In the genomic region with DNA sequence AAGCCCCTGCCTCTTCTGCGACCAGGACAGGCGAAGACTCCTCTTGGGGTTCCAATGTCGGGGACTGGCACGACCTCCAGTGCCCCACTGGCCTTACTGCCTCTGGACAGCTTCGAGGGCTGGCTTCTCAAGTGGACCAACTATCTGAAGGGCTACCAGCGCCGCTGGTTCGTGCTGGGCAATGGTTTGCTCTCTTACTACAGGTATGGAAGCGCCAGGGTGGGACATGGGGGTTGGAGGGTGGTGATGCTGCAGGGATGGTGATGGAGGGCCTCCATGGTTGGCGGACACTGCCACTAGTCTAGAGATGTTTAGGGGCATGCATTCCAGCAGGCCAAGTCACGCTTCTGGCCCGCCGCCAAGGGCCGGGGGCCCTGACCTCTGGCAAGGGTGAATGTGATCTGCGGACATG, we compare ENCODE assay signal across 8 cellular contexts. TPM values are rescaled to one million over a fixed set of nuclear protein-coding genes. Genes with fewer than 3 reads are reported as not detected.
DNase-seq lines count a peak whose midpoint lies in the region; ATAC-seq, FAIRE-seq and TF ChIP-seq lines count a peak whose summit lies in the region.

No MANE protein-coding gene starts in this region.

- TF ChIP-seq CTCF in GM13976 (IDR thresholded peaks at IDR 0.05; ENCODE audit: borderline replicate concordance, control extremely low read depth, extremely low read depth, insufficient read depth, missing control alignments) (no peak), right atrium auricular region (IDR thresholded peaks at IDR 0.05) (no peak)

- ATAC-seq in activated T-cell treated with anti-CD3 and anti-CD28 coated beads, Interleukin-2, amount 50 U/mL, for 72 hours (replicated peaks in 1 of 2), result no peak
- ATAC-seq in GM18858 (IDR thresholded peaks at IDR 0.05; ENCODE audit: unreplicated experiment), result no peak

- peaks cover 31% of the 10 kb centered on the region for H3K27me3 Mint-ChIP-seq in activated T-cell treated with anti-CD3 and anti-CD28 coated beads, Interleukin-2, amount 50 U/mL, for 72 hours (ENCODE audit: low read depth)

- H3K27ac ChIP-seq in right atrium auricular region, result peak overlapping the region in 1 of 2 donors; percentile 67
- no peak overlapping the region for H3K27ac ChIP-seq in rectal smooth muscle tissue (ENCODE audit: low read depth, low read length)

- peak overlapping the region; percentile 68 for H3K9ac ChIP-seq in rectal smooth muscle tissue (ENCODE audit: low read length)

- no peaks in the 10 kb centered on the region for H3K36me3 ChIP-seq in right atrium auricular region
- H3K36me3 ChIP-seq in rectal smooth muscle tissue (ENCODE audit: control insufficient read depth, insufficient read depth, low read length), result no peaks in the 10 kb centered on the region

- in situ Hi-C loops in GM13976 (cut with MboI; ENCODE audit: low sequenced_read_pairs, unreplicated experiment), result no loop called here

- no peak overlapping the region for H3K27ac Mint-ChIP-seq in activated T-cell treated with anti-CD3 and anti-CD28 coated beads, Interleukin-2, amount 50 U/mL, for 72 hours

- H3K4me3 Mint-ChIP-seq in activated T-cell treated with anti-CD3 and anti-CD28 coated beads, Interleukin-2, amount 50 U/mL, for 72 hours, result peak overlapping the region; percentile 70 to 77

- DNase-seq in GM13976 (ENCODE audit: low spot score), result peak; percentile 27
- DNase-seq in activated T-cell treated with anti-CD3 and anti-CD28 coated beads, Interleukin-2, amount 50 U/mL, for 72 hours, result no peak
- DNase-seq in right atrium auricular region (ENCODE audit: low spot score), result no peak
- no peak for DNase-seq in GM12892 (ENCODE audit: insufficient read length)
- DNase-seq in A172 (ENCODE audit: low spot score), result no peak
- DNase-seq in T-helper 9 cell, result no peak

- H3K9me3 Mint-ChIP-seq in activated T-cell treated with anti-CD3 and anti-CD28 coated beads, Interleukin-2, amount 50 U/mL, for 72 hours, result no peaks in the 10 kb centered on the region

- no peak for TF ChIP-seq POLR2A in GM12892 (IDR thresholded peaks at IDR 0.05; ENCODE audit: low read depth, low read length)

- peaks cover 13% of the 10 kb centered on the region for H3K4me1 Mint-ChIP-seq in activated T-cell treated with anti-CD3 and anti-CD28 coated beads, Interleukin-2, amount 50 U/mL, for 72 hours (ENCODE audit: low read depth)

- H3K9me3 ChIP-seq in right atrium auricular region, result no peaks in the 10 kb centered on the region

- H3K27me3 ChIP-seq in right atrium auricular region, result no peaks in the 10 kb centered on the region
- peaks cover 3% of the 10 kb centered on the region for H3K27me3 ChIP-seq in rectal smooth muscle tissue (ENCODE audit: control insufficient read depth, insufficient read depth, low read length)

- FAIRE-seq in GM12892 (lab: Jason Lieb, UNC), result no peak

- peak overlapping the region; percentile 55 to 65 for H3K4me3 ChIP-seq in right atrium auricular region
- peak overlapping the region; percentile 86 for H3K4me3 ChIP-seq in rectal smooth muscle tissue (ENCODE audit: low read length)

- no peaks in the 10 kb centered on the region for H3K36me3 Mint-ChIP-seq in activated T-cell treated with anti-CD3 and anti-CD28 coated beads, Interleukin-2, amount 50 U/mL, for 72 hours (ENCODE audit: insufficient read depth in 2 of 2)

- H3K4me1 ChIP-seq in right atrium auricular region (peaks cover 0 to 15% of the 10 kb centered on the region in 2 donors), rectal smooth muscle tissue (ENCODE audit: control insufficient read depth, insufficient read depth, low read length) (peaks cover 6% of the 10 kb centered on the region)

RNA-seq across cellular contexts. Expression of gene OSBP2, which starts 0.7 kb away (rescaled TPM):
- total RNA-seq in activated T-cell treated with anti-CD3 and anti-CD28 coated beads, Interleukin-2, amount 50 U/mL, for 72 hours, result 10 to 100 TPM in 1 of 2 donors, 1 to 10 TPM in 1; 7.2 to 11.9 TPM
- 10 to 100 TPM in 1 of 2 donors, 1 to 10 TPM in 1; 4.0 to 16.8 TPM for total RNA-seq in right atrium auricular region
- polyA plus RNA-seq in GM12892 (2012; ENCODE audit: missing spikeins), result 0.11 TPM
- 4.7 and 6.5 TPM in 2 replicates for total RNA-seq in A172 (2014; rRNA removed; shearing (Covaris generic))

RNA-seq across cellular contexts. Expression of gene DUSP18, which starts 27.7 kb away (rescaled TPM):
- 10 to 100 TPM in 1 of 2 donors, 1 to 10 TPM in 1; 9.7 to 14.3 TPM for total RNA-seq in activated T-cell treated with anti-CD3 and anti-CD28 coated beads, Interleukin-2, amount 50 U/mL, for 72 hours
- total RNA-seq in right atrium auricular region, result 1 to 10 TPM; 1.8 to 4.9 TPM
- polyA plus RNA-seq in GM12892 (2012; ENCODE audit: missing spikeins), result 3.3 TPM
- total RNA-seq in A172 (2014; rRNA removed; shearing (Covaris generic)), result 2.7 and 4.7 TPM in 2 replicates

RNA-seq across cellular contexts. Expression of gene SLC35E4, which starts 59.8 kb away (rescaled TPM):
- 1 to 10 TPM; 6.6 to 8.8 TPM for total RNA-seq in activated T-cell treated with anti-CD3 and anti-CD28 coated beads, Interleukin-2, amount 50 U/mL, for 72 hours
- total RNA-seq in right atrium auricular region, result 1 to 10 TPM; 4.0 to 9.1 TPM
- polyA plus RNA-seq in GM12892 (2012; ENCODE audit: missing spikeins), result 0.23 TPM
- total RNA-seq in A172 (2014; rRNA removed; shearing (Covaris generic)), result 8.1 and 9.1 TPM in 2 replicates
